Comparison of ENCODE assay signal across 11 cellular contexts in genomic region chr1:59333626-59334277, GRCh38. TPM values are rescaled to one million over a fixed set of nuclear protein-coding genes. Genes with fewer than 3 reads are reported as not detected.
DNase-seq lines count a peak whose midpoint lies in the region; ATAC-seq and TF ChIP-seq lines count a peak whose summit lies in the region.
"Had no signal": no experiment of that assay in that cellular context is flagged by ENCODE, and none has a peak within 500 bp of the region (broad histone marks: within the 10 kb centered on the region; RNA-seq: fewer than 3 reads in every experiment).

No MANE protein-coding gene starts in this region.

- peak; percentile 66 to 93 for ATAC-seq in activated naive CD4-positive, alpha-beta T cell treated with anti-CD3 and anti-CD28 coated beads, Interleukin-2, amount 50 U/mL, for 72 hours

- H3K4me3 ChIP-seq in epithelial cell of esophagus (ENCODE audit: low read length) = no peak overlapping the region
- H3K4me3 ChIP-seq: HAP-1 had no signal

- peaks cover 18% of the 10 kb centered on the region for H3K4me1 Mint-ChIP-seq in stimulated activated naive CD8-positive, alpha-beta T cell treated with anti-CD3 and anti-CD28 coated beads, Interleukin-15, Interleukin-2, amounts not matched to agents 100 ng/mL and 50 ng/mL, for 24 hours (ENCODE audit: low read depth)

- no peaks in the 10 kb centered on the region for H3K9me3 Mint-ChIP-seq in activated naive CD4-positive, alpha-beta T cell treated with anti-CD3 and anti-CD28 coated beads, Interleukin-2, amount 50 U/mL, for 72 hours
- H3K9me3 Mint-ChIP-seq in stimulated activated naive CD8-positive, alpha-beta T cell treated with anti-CD3 and anti-CD28 coated beads, Interleukin-15, Interleukin-2, amounts not matched to agents 100 ng/mL and 50 ng/mL, for 24 hours = no peaks in the 10 kb centered on the region

- DNase-seq in activated naive CD4-positive, alpha-beta T cell treated with anti-CD3 and anti-CD28 coated beads, Interleukin-2, amount 50 U/mL, for 72 hours (ENCODE audit: low spot score in 2 of 2) = peak in 1 of 2 donors; percentile 55
- no peak for DNase-seq in activated naive CD4-positive, alpha-beta T cell treated with Interleukin-2 at 50 U/mL for 16 hours
- peak; percentile 42 for DNase-seq in SKM-1 treated with dmso at 0.1 percent for 144 hours (lab: John Stamatoyannopoulos, UW; ENCODE audit: unreplicated experiment)
- peak; percentile 84 for DNase-seq in epithelial cell of esophagus (ENCODE audit: low read depth)
- no peak for DNase-seq in pons (ENCODE audit: low spot score)
- DNase-seq in HT-29 (ENCODE audit: low spot score) = no peak
- no peak for DNase-seq in DMS 273 (lab: John Stamatoyannopoulos, UW; ENCODE audit: unreplicated experiment)
- DNase-seq: hypothalamus, mesendoderm had no signal

- no peaks in the 10 kb centered on the region for H3K27me3 Mint-ChIP-seq in stimulated activated naive CD8-positive, alpha-beta T cell treated with anti-CD3 and anti-CD28 coated beads, Interleukin-15, Interleukin-2, amounts not matched to agents 100 ng/mL and 50 ng/mL, for 24 hours

- TF ChIP-seq CTCF in epithelial cell of esophagus (IDR thresholded peaks at IDR 0.05; ENCODE audit: insufficient read depth, low read depth, low read length, missing control alignments) = no peak

- peak overlapping the region; percentile 69 to 80 for H3K27ac Mint-ChIP-seq in activated naive CD4-positive, alpha-beta T cell treated with anti-CD3 and anti-CD28 coated beads, Interleukin-2, amount 50 U/mL, for 72 hours
- H3K27ac Mint-ChIP-seq in stimulated activated naive CD8-positive, alpha-beta T cell treated with anti-CD3 and anti-CD28 coated beads, Interleukin-15, Interleukin-2, amounts not matched to agents 100 ng/mL and 50 ng/mL, for 24 hours = peak overlapping the region; percentile 57

- peaks cover 6% of the 10 kb centered on the region in 2 donors for H3K36me3 Mint-ChIP-seq in activated naive CD4-positive, alpha-beta T cell treated with anti-CD3 and anti-CD28 coated beads, Interleukin-2, amount 50 U/mL, for 72 hours
- peaks cover 7% of the 10 kb centered on the region for H3K36me3 Mint-ChIP-seq in stimulated activated naive CD8-positive, alpha-beta T cell treated with anti-CD3 and anti-CD28 coated beads, Interleukin-15, Interleukin-2, amounts not matched to agents 100 ng/mL and 50 ng/mL, for 24 hours (ENCODE audit: low read depth)

- no peak overlapping the region for H3K4me3 Mint-ChIP-seq in stimulated activated naive CD8-positive, alpha-beta T cell treated with anti-CD3 and anti-CD28 coated beads, Interleukin-15, Interleukin-2, amounts not matched to agents 100 ng/mL and 50 ng/mL, for 24 hours

RNA-seq across cellular contexts. Expression of gene FGGY, which starts 36.9 kb away (rescaled TPM):
- total RNA-seq in activated naive CD4-positive, alpha-beta T cell treated with anti-CD3 and anti-CD28 coated beads, Interleukin-2, amount 50 U/mL, for 72 hours = 10 to 100 TPM; 15.0 to 17.0 TPM
- 12.6 and 14.2 TPM in 2 replicates for total RNA-seq in HT-29 (2014; rRNA removed; shearing (Covaris generic))

Comparison
In these comparisons a context has a peak if more than half of its experiments do, and no peak if none do; other contexts are left out.
1. DNase-seq: peak in SKM-1 treated with dmso at 0.1 percent for 144 hours (single experiment) and epithelial cell of esophagus (single experiment); none in activated naive CD4-positive, alpha-beta T cell treated with Interleukin-2 at 50 U/mL for 16 hours (single experiment), pons (single experiment), HT-29 (single experiment) and DMS 273 (single experiment).